ENCODE assay signal across 8 cellular contexts in genomic region chr7:130242198-130243014, GRCh38. TPM values are rescaled to one million over a fixed set of nuclear protein-coding genes. Genes with fewer than 3 reads are reported as not detected.
DNase-seq lines count a peak whose midpoint lies in the region; ATAC-seq and TF ChIP-seq lines count a peak whose summit lies in the region.

No MANE protein-coding gene starts in this region.

- TF ChIP-seq CTCF in Peyer's patch (IDR thresholded peaks at IDR 0.05) (peak; percentile 28 to 75 (median 70)), foreskin keratinocyte (conservative IDR thresholded peaks at IDR 0.05) (peak; percentile 92)

- H3K27ac ChIP-seq in Peyer's patch (no peak overlapping the region), foreskin keratinocyte (peak overlapping the region; percentile 76), aorta (ENCODE audit: low read depth in 1 of 2, low read length in 2 of 2) (no peak overlapping the region)

- ATAC-seq in HG03442 (IDR thresholded peaks at IDR 0.05; ENCODE audit: unreplicated experiment) (peak; percentile 58), foreskin keratinocyte (peak; percentile 99), aorta (ENCODE audit: low FRiP score) (peak; percentile 79), GM21526 (IDR thresholded peaks at IDR 0.05; ENCODE audit: low FRiP score, unreplicated experiment) (no peak)

- TF ChIP-seq POLR2A in Peyer's patch (IDR thresholded peaks at IDR 0.05): no peak

- intact Hi-C loops in posterior vena cava (cut with DNase I) (no loop called here), aorta (cut with DNase I) (loop anchor here (1.0 to 5.0 kb wide), 2 partner anchors 480 kb away; no protein-coding TSS in a partner anchor)

- H3K36me3 ChIP-seq in Peyer's patch (no peaks in the 10 kb centered on the region), aorta (ENCODE audit: control insufficient read depth in 1 of 2, insufficient read depth in 2 of 2, low read length in 1 of 2) (no peaks in the 10 kb centered on the region)

- H3K4me3 ChIP-seq in Peyer's patch: no peak overlapping the region
- no peak overlapping the region for H3K4me3 ChIP-seq in aorta (ENCODE audit: low read length in 2 of 2)

- H3K4me1 ChIP-seq in Peyer's patch (no peaks in the 10 kb centered on the region), foreskin keratinocyte (peaks cover 15% of the 10 kb centered on the region), aorta (ENCODE audit: control insufficient read depth in 1 of 2, insufficient read depth in 2 of 2, low read length in 2 of 2) (no peaks in the 10 kb centered on the region)

- H3K27me3 ChIP-seq in Peyer's patch (no peaks in the 10 kb centered on the region), foreskin keratinocyte (no peaks in the 10 kb centered on the region), aorta (ENCODE audit: control insufficient read depth in 1 of 2, insufficient read depth in 2 of 2, low read length in 1 of 2) (no peaks in the 10 kb centered on the region)

- 43% methylated on average over 5 of the region's 5 CpGs for WGBS in aorta, 2 donors

- H3K9me3 ChIP-seq in Peyer's patch: no peaks in the 10 kb centered on the region
- no peaks in the 10 kb centered on the region for H3K9me3 ChIP-seq in aorta (ENCODE audit: control insufficient read depth, low read length)

- DNase-seq in EL (peak; percentile 73), Peyer's patch (peak; percentile 25 to 71 (median 65)), activated T-helper 1 cell treated with Interleukin-2 at 50 U/mL for 16 hours (ENCODE audit: low read depth) (peak; percentile 5), foreskin keratinocyte (peak; percentile 93 to 97), posterior vena cava (ENCODE audit: low spot score) (peak; percentile 87), aorta (peak; percentile 66 to 87)

RNA-seq across cellular contexts. Expression of gene CPA2, which starts 24.3 kb away (rescaled TPM):
- total RNA-seq in Peyer's patch (10 to 100 TPM in 1 of 4 donors, 1 to 10 TPM in 2, not detected in 1; 2.6 to 12.6 (median 2.7) TPM), foreskin keratinocyte (0.17 and 0.32 TPM in 2 replicates), posterior vena cava (under 1 TPM in 1 of 2 donors, not detected in 1; 0.67 TPM), aorta (1 to 10 TPM in 1 of 2 donors, under 1 TPM in 1; 0.72 to 1.0 TPM)
- polyA plus RNA-seq in foreskin keratinocyte (0.48 and 0.60 TPM in 2 replicates), aorta (1 to 10 TPM in 1 of 2 donors, under 1 TPM in 1; 0.38 to 2.8 TPM)

RNA-seq across cellular contexts. Expression of gene SSMEM1, which starts 34.7 kb away (rescaled TPM):
- not detected for total RNA-seq in Peyer's patch
- not detected in 2 replicates for total RNA-seq in foreskin keratinocyte
- polyA plus RNA-seq in foreskin keratinocyte: not detected in 2 replicates
- not detected for total RNA-seq in posterior vena cava
- not detected for total RNA-seq in aorta
- polyA plus RNA-seq in aorta: not detected

RNA-seq across cellular contexts. Expression of gene TMEM209, which starts 37.2 kb away (rescaled TPM):
- total RNA-seq in Peyer's patch (10 to 100 TPM; 11.6 to 17.2 (median 15.4) TPM), foreskin keratinocyte (22.6 and 24.2 TPM in 2 replicates), posterior vena cava (10 to 100 TPM; 12.4 to 12.8 TPM), aorta (10 to 100 TPM; 11.7 to 13.7 TPM)
- polyA plus RNA-seq in foreskin keratinocyte (6.5 and 7.0 TPM in 2 replicates), aorta (1 to 10 TPM; 3.8 to 5.6 TPM)

RNA-seq across cellular contexts. Expression of gene CPA4, which starts 50.6 kb away (rescaled TPM):
- total RNA-seq in Peyer's patch (not detected), foreskin keratinocyte (35.4 and 65.2 TPM in 2 replicates), posterior vena cava (under 1 TPM; 0.37 to 0.62 TPM), aorta (1 to 10 TPM in 1 of 2 donors, under 1 TPM in 1; 0.45 to 1.0 TPM)
- polyA plus RNA-seq in foreskin keratinocyte (21.5 and 39.6 TPM in 2 replicates), aorta (under 1 TPM in 1 of 2 donors, not detected in 1; 0.18 TPM)

Comparison
In these comparisons a context has a peak if more than half of its experiments do, and no peak if none do; other contexts are left out.
1. DNase-seq: peak in every context shown above with its lines; median percentile 95 in foreskin keratinocyte; 87 in posterior vena cava; 76 in aorta; 73 in EL; 65 in Peyer's patch; 5 in activated T-helper 1 cell treated with Interleukin-2 at 50 U/mL for 16 hours.
2. intact Hi-C loops: an anchor here in aorta (1.0 to 5.0 kb wide); none called in posterior vena cava.